In the genomic region with DNA sequence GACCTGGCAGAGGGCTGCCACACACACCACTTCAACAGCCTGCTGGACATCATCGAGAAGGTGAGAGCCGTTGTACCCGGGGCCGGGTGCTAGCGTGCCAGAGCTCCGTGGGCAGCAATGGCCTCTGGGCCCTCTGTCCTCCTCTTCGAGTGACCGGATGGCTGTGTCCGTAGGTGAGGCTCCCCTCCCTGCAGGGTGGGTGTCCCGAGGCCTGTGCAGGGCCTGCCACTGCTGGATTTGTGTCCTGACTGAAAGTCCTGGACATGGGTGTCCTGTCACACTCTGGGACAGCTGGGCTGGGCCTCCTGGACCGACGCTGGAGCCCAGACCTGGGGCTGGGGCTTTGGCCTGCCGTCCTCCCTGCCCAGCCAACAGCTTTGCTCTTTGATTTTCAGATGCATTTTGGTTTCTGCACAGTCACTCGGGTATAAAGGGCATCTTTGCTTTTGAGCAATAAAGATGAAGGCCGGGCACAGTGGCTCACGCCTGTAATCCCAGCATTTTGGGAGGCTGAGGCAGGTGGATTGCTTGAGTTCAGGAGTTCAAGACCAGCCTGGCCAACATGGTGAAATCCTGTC, we compare ENCODE assay signal across 21 cellular contexts. TPM values are rescaled to one million over a fixed set of nuclear protein-coding genes. Genes with fewer than 3 reads are reported as not detected.
"Had no signal": no experiment of that assay in that cellular context is flagged by ENCODE, and none has a peak within 500 bp of the region (broad histone marks: within the 10 kb centered on the region; RNA-seq: fewer than 3 reads in every experiment).

No MANE protein-coding gene starts in this region.

- H3K27me3 Mint-ChIP-seq: IgD-negative memory B cell had no signal

- FAIRE-seq: RCC 7860 had no signal

- H3K4me2 ChIP-seq: SK-N-SH had no signal

- DNase-seq: KBM-7, NCI-H1092, NCI-H1105 treated with DMSO at 0.1 percent for 48 hours, NCI-H1417 treated with DMSO at 0.1 percent for 48 hours, NCI-H146, NCI-H187, NCI-H2029, NCI-H2081 treated with DMSO at 0.1 percent for 48 hours, NCI-H2171, NCI-H226, NCI-H446, NCI-H510A, NCI-H524 treated with DMSO at 0.1 percent for 48 hours, NCI-H69, NCI-H774, RPMI8226, SHP77, SK-N-SH, SW 1271 had no signal

- H3K9me3 ChIP-seq: SK-N-SH had no signal

- H3K4me1 Mint-ChIP-seq: IgD-negative memory B cell had no signal

- H3K9ac ChIP-seq: SK-N-SH had no signal

- H3K27ac Mint-ChIP-seq: IgD-negative memory B cell had no signal

- H3K4me3 Mint-ChIP-seq: IgD-negative memory B cell had no signal

RNA-seq across cellular contexts. Expression of a gene that starts 37.8 kb away (rescaled TPM):
- polyA plus RNA-seq: IgD-negative memory B cell had no signal

RNA-seq across cellular contexts. Expression of a gene that starts 44.9 kb away (rescaled TPM):
- polyA plus RNA-seq: IgD-negative memory B cell had no signal
